Comparison of ENCODE assay signal across 15 cellular contexts in genomic region chr19:54898685-54899084, GRCh38. TPM values are rescaled to one million over a fixed set of nuclear protein-coding genes. Genes with fewer than 3 reads are reported as not detected.
"Had no signal": no experiment of that assay in that cellular context is flagged by ENCODE, and none has a peak within 500 bp of the region (broad histone marks: within the 10 kb centered on the region; RNA-seq: fewer than 3 reads in every experiment).

No MANE protein-coding gene starts in this region.

RNA-seq across cellular contexts. Expression of gene NCR1, which starts 7.3 kb away (rescaled TPM):
- total RNA-seq: activated B cell treated with CpG ODN at 0.5 μM for 24 hours; activated CD4-positive, alpha-beta memory T cell treated with anti-CD3 and anti-CD28 coated beads for 36 hours; activated CD4-positive, alpha-beta memory T cell treated with anti-CD3 and anti-CD28 coated beads, Interleukin-2, amount 10 ng/mL, durations not matched to agents 7 days and 5 days; activated CD4-positive, alpha-beta T cell treated with anti-CD3 and anti-CD28 coated beads for 36 hours; activated CD4-positive, alpha-beta T cell treated with anti-CD3 and anti-CD28 coated beads, Interleukin-2, amount 10 ng/mL, durations not matched to agents 24 days and 14 days; activated CD4-positive, alpha-beta T cell treated with anti-CD3 and anti-CD28 coated beads, Interleukin-2, amount 10 ng/mL, durations not matched to agents 7 days and 5 days; T-helper 1 cell treated with Interleukin-12 subunit alpha and Interleukin-12 subunit beta and Interleukin-4 antibody, amounts not matched to agents 30 ng/mL and 1 ng/mL, for 36 hours; T-helper 17 cell; T-helper 2 cell treated with Interferon-gamma antibody and Interleukin-4, amounts not matched to agents 100 ng/mL and 5 ng/mL, for 36 hours had no signal

RNA-seq across cellular contexts. Expression of gene FCAR, which starts 24.6 kb away (rescaled TPM):
- total RNA-seq: activated CD4-positive, alpha-beta memory T cell treated with anti-CD3 and anti-CD28 coated beads for 36 hours; activated CD4-positive, alpha-beta memory T cell treated with anti-CD3 and anti-CD28 coated beads, Interleukin-2, amount 10 ng/mL, durations not matched to agents 7 days and 5 days; activated CD4-positive, alpha-beta T cell treated with anti-CD3 and anti-CD28 coated beads for 36 hours; activated CD4-positive, alpha-beta T cell treated with anti-CD3 and anti-CD28 coated beads, Interleukin-2, amount 10 ng/mL, durations not matched to agents 24 days and 14 days; activated CD4-positive, alpha-beta T cell treated with anti-CD3 and anti-CD28 coated beads, Interleukin-2, amount 10 ng/mL, durations not matched to agents 7 days and 5 days; activated CD8-positive, alpha-beta memory T cell treated with anti-CD3 and anti-CD28 coated beads for 36 hours; activated CD8-positive, alpha-beta memory T cell treated with anti-CD3 and anti-CD28 coated beads, Interleukin-2, amount 10 ng/mL, durations not matched to agents 7 days and 5 days; activated CD8-positive, alpha-beta T cell treated with anti-CD3 and anti-CD28 coated beads for 36 hours; activated CD8-positive, alpha-beta T cell treated with anti-CD3 and anti-CD28 coated beads, Interleukin-2, amount 10 ng/mL, durations not matched to agents 7 days and 5 days; T-helper 1 cell treated with Interleukin-12 subunit alpha and Interleukin-12 subunit beta and Interleukin-4 antibody, amounts not matched to agents 30 ng/mL and 1 ng/mL, for 36 hours; T-helper 2 cell treated with Interferon-gamma antibody and Interleukin-4, amounts not matched to agents 100 ng/mL and 5 ng/mL, for 36 hours had no signal

RNA-seq across cellular contexts. Expression of gene KIR3DL2, which starts 48.4 kb away (rescaled TPM):
- total RNA-seq: activated B cell treated with CpG ODN at 0.5 μM for 24 hours, WTC11 had no signal

RNA-seq across cellular contexts. Expression of gene NLRP7, which starts 48.6 kb away (rescaled TPM):
- total RNA-seq: activated CD4-positive, alpha-beta memory T cell treated with anti-CD3 and anti-CD28 coated beads for 36 hours; activated CD4-positive, alpha-beta memory T cell treated with anti-CD3 and anti-CD28 coated beads, Interleukin-2, amount 10 ng/mL, durations not matched to agents 7 days and 5 days; activated CD4-positive, alpha-beta T cell treated with anti-CD3 and anti-CD28 coated beads for 36 hours; activated CD4-positive, alpha-beta T cell treated with anti-CD3 and anti-CD28 coated beads, Interleukin-2, amount 10 ng/mL, durations not matched to agents 24 days and 14 days; activated CD4-positive, alpha-beta T cell treated with anti-CD3 and anti-CD28 coated beads, Interleukin-2, amount 10 ng/mL, durations not matched to agents 7 days and 5 days; activated CD8-positive, alpha-beta memory T cell treated with anti-CD3 and anti-CD28 coated beads for 36 hours; activated CD8-positive, alpha-beta memory T cell treated with anti-CD3 and anti-CD28 coated beads, Interleukin-2, amount 10 ng/mL, durations not matched to agents 7 days and 5 days; activated CD8-positive, alpha-beta T cell treated with anti-CD3 and anti-CD28 coated beads for 36 hours; activated CD8-positive, alpha-beta T cell treated with anti-CD3 and anti-CD28 coated beads, Interleukin-2, amount 10 ng/mL, durations not matched to agents 7 days and 5 days; T-cell; T-helper 17 cell; T-helper 2 cell treated with Interferon-gamma antibody and Interleukin-4, amounts not matched to agents 100 ng/mL and 5 ng/mL, for 36 hours had no signal
